ENCODE assay signal across 1 cellular context in the genomic region with DNA sequence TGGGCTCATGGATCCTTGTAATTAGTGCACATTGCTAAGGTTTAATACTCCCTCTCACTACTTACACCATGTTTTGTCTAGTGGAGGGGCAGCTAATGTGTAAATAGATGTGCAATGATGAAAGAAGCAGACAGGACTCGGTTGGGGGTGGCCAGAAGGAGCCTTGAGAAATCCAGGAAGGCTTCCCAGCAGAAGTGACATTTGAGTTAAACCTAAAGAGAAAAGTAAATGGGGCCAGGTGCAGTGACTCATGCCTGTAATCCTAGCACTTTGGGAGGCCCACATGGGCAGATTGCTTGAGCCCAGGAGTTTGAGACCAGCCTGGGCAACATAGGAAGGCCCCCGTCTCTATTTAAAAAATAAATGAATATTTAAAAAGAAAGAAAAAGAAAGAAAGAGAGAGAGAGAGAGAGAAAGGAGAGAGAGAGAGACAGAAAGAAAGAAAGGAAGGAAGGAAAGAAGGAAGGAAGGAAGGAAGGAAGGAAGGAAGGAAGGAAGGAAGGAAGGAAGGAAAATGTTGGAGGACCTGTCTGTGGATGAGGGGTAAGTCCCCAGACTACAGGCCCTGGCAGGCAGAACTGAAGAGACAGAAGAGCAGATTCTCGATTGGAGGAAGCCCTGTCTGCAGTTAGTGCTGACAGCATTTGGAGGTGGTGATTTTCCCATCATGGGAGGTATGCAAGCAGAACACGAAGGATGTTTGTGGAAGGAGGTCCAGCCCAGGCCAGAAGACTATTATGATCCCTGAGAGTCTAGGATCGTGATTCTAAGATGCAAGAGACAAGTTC.
TF ChIP-seq lines count a peak whose summit lies in the region.

No MANE protein-coding gene starts in this region.

TF ChIP-seq in HEK293, 187 proteins besides CTCF, POLR2A, EP300 and RAD21 (continued from another document):
- TF ChIP-seq ZFP3 (tag by site-specific recombination; IDR thresholded peaks at IDR 0.05; ENCODE audit: low read depth) (no peak), ZBTB17 (tag by site-specific recombination; IDR thresholded peaks at IDR 0.05) (peak; percentile 55; the same call in 1 of the 2 replicates), ZNF354C (tag by site-specific recombination; IDR thresholded peaks at IDR 0.05; ENCODE audit: borderline replicate concordance, low read depth) (no peak), ZNF23 (tag by site-specific recombination; IDR thresholded peaks at IDR 0.05; ENCODE audit: borderline replicate concordance) (no peak), ZNF416 (tag by site-specific recombination; IDR thresholded peaks at IDR 0.05) (no peak), GLIS1 (tag by site-specific recombination; IDR thresholded peaks at IDR 0.05) (peak; percentile 59), WT1 (tag by site-specific recombination; IDR thresholded peaks at IDR 0.05) (no peak), ZNF501 (tag by site-specific recombination; IDR thresholded peaks at IDR 0.05) (no peak), ZSCAN30 (tag by site-specific recombination; IDR thresholded peaks at IDR 0.05) (no peak), SP2 (tag by site-specific recombination; IDR thresholded peaks at IDR 0.05) (no peak), ZNF366 (tag by site-specific recombination; conservative IDR thresholded peaks at IDR 0.05) (peak; percentile 96)
- TF ChIP-seq, protein P1, sequence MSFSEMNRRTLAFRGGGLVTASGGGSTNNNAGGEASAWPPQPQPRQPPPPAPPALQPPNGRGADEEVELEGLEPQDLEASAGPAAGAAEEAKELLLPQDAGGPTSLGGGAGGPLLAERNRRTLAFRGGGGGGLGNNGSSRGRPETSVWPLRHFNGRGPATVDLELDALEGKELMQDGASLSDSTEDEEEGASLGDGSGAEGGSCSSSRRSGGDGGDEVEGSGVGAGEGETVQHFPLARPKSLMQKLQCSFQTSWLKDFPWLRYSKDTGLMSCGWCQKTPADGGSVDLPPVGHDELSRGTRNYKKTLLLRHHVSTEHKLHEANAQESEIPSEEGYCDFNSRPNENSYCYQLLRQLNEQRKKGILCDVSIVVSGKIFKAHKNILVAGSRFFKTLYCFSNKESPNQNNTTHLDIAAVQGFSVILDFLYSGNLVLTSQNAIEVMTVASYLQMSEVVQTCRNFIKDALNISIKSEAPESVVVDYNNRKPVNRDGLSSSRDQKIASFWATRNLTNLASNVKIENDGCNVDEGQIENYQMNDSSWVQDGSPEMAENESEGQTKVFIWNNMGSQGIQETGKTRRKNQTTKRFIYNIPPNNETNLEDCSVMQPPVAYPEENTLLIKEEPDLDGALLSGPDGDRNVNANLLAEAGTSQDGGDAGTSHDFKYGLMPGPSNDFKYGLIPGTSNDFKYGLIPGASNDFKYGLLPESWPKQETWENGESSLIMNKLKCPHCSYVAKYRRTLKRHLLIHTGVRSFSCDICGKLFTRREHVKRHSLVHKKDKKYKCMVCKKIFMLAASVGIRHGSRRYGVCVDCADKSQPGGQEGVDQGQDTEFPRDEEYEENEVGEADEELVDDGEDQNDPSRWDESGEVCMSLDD (tag by site-specific recombination; IDR thresholded peaks at IDR 0.05) = no peak
- TF ChIP-seq, protein P2, sequence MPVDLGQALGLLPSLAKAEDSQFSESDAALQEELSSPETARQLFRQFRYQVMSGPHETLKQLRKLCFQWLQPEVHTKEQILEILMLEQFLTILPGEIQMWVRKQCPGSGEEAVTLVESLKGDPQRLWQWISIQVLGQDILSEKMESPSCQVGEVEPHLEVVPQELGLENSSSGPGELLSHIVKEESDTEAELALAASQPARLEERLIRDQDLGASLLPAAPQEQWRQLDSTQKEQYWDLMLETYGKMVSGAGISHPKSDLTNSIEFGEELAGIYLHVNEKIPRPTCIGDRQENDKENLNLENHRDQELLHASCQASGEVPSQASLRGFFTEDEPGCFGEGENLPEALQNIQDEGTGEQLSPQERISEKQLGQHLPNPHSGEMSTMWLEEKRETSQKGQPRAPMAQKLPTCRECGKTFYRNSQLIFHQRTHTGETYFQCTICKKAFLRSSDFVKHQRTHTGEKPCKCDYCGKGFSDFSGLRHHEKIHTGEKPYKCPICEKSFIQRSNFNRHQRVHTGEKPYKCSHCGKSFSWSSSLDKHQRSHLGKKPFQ (tag by site-specific recombination; IDR thresholded peaks at IDR 0.05) = no peak
